Comparison of ENCODE assay signal across 8 cellular contexts in the genomic region with DNA sequence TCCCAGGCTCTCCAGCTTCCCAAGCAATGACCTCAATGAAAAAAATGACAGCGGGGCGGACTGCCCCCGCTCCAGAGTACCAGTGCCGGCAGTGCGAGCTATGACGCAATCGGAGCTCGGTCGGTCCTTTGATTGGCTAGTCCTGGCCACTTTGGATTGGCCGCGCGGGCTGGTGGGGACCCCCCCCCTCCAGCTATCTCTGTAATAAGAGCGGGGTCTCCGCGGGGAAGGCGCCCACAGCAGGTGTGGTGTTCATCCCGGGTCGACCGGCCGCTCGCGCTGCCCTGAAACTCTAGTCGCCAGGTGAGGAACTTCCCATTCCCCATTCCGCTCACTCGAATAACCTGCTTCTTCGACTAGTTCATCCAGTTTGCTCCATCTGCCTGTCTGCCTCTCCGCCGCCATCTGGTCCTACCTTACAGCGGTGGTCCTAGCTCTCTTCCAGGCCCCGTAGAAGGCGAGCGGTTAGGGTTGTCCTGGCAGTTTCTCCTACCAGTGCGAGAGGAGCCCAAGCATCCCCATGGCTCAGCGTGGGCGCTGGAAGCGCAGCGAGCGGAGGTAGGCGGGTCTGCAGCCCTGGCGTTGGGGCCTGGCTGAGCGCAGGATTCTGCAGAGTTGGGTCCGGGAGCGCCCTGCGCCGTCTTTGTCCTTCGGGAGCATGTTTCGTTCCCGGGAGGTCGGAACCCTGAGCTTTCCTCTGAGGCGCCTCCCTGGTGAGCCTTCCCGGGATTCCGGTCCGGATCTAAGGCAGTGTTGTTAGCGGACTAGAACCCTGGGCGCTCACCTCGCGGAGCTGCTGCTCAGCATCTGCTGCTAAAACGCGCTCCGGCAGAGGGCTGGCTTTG. TPM values are rescaled to one million over a fixed set of nuclear protein-coding genes. Genes with fewer than 3 reads are reported as not detected.
DNase-seq lines count a peak whose midpoint lies in the region; ATAC-seq and TF ChIP-seq lines count a peak whose summit lies in the region.

A gene with protein sequence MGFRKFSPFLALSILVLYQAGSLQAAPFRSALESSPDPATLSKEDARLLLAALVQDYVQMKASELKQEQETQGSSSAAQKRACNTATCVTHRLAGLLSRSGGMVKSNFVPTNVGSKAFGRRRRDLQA (plus strand): TSS at position 233 of the 845 bp plus-strand sequence. CDS start 1,126 bp downstream, outside the sequence.

- DNase-seq in BE2C (peak; percentile 19), MM.1S (no peak), activated T-cell treated with anti-CD3 and anti-CD28 coated beads for 48 hours (ENCODE audit: low read depth) (peak; percentile 37), glutamatergic neuron (peak; percentile 68), retina (peak; percentile 87), kidney glomerular epithelial cell (lab: John Stamatoyannopoulos, UW) (no peak)

- H3K9me3 Mint-ChIP-seq in glutamatergic neuron (ENCODE audit: unreplicated experiment): peaks cover 12% of the 10 kb centered on the region

- H3K27me3 ChIP-seq in BE2C (peaks cover 17% of the 10 kb centered on the region), MM.1S (replicated peaks; ENCODE audit: insufficient read depth, low read length) (no peaks in the 10 kb centered on the region)

- no peaks in the 10 kb centered on the region for H4K20me1 ChIP-seq in MM.1S (ENCODE audit: insufficient read depth, low read length)

- no peaks in the 10 kb centered on the region for H3K9me2 ChIP-seq in MM.1S (replicated peaks; ENCODE audit: insufficient read depth, low read length)

- peak within 1 kb of the TSS; percentile 64 for H2AFZ ChIP-seq in MM.1S (ENCODE audit: low read length)

- TF ChIP-seq CTCF in BE2C (IDR thresholded peaks at IDR 0.05; ENCODE audit: low read depth, low read length) (no peak), MM.1S (IDR thresholded peaks at IDR 0.05; ENCODE audit: low read length) (no peak), glutamatergic neuron (IDR thresholded peaks at IDR 0.05; ENCODE audit: partially characterized antibody, unreplicated experiment) (no peak)

- H3K4me1 Mint-ChIP-seq in glutamatergic neuron (ENCODE audit: low read depth, unreplicated experiment): no peaks in the 10 kb centered on the region

- H3K4me2 ChIP-seq in MM.1S (ENCODE audit: low read depth, low read length): peak within 1 kb of the TSS; percentile 71

- peak within 1 kb of the TSS; percentile 20; the same call in 1 of the 2 replicates for H3K9ac ChIP-seq in MM.1S (ENCODE audit: low read length)

- peaks cover 11% of the 10 kb centered on the region for H3K27me3 Mint-ChIP-seq in glutamatergic neuron (ENCODE audit: unreplicated experiment)

- no peaks in the 10 kb centered on the region for H3F3A ChIP-seq in MM.1S (ENCODE audit: insufficient read depth, low read length)

- H3K9me3 ChIP-seq in BE2C: no peaks in the 10 kb centered on the region
- H3K9me3 ChIP-seq in MM.1S (replicated peaks; ENCODE audit: insufficient read depth, low read length): no peaks in the 10 kb centered on the region

- no peak within 1 kb of the TSS for H3K27ac Mint-ChIP-seq in glutamatergic neuron (ENCODE audit: unreplicated experiment)

- no peaks in the 10 kb centered on the region for H3K79me2 ChIP-seq in MM.1S (ENCODE audit: low read length)

- H3K36me3 Mint-ChIP-seq in glutamatergic neuron (ENCODE audit: unreplicated experiment): peaks cover 12% of the 10 kb centered on the region

- H3K27ac ChIP-seq in MM.1S (ENCODE audit: low read length): 0 out of 2 replicates have a peak within 1 kb of the TSS, but pooled peaks have one; percentile 2

- H3K4me3 Mint-ChIP-seq in glutamatergic neuron (ENCODE audit: unreplicated experiment): peak within 1 kb of the TSS; percentile 96

- peak within 1 kb of the TSS; percentile 49 for H3K4me3 ChIP-seq in BE2C (ENCODE audit: low read depth, low read length)
- peak within 1 kb of the TSS; percentile 52 for H3K4me3 ChIP-seq in MM.1S (ENCODE audit: low read length)

- ATAC-seq in esophagus mucosa (no peak), GM21360 (IDR thresholded peaks at IDR 0.05; ENCODE audit: unreplicated experiment) (no peak)

- H3K36me3 ChIP-seq in BE2C (no peaks in the 10 kb centered on the region), MM.1S (replicated peaks; ENCODE audit: insufficient read depth, low read length) (no peaks in the 10 kb centered on the region)

- H3K4me1 ChIP-seq in BE2C (no peaks in the 10 kb centered on the region), MM.1S (ENCODE audit: low read length) (peaks cover 6% of the 10 kb centered on the region; the same call in 1 of the 2 replicates)

RNA-seq across cellular contexts. Expression of the gene that starts here (rescaled TPM):
- 0.56 TPM for polyA plus RNA-seq in BE2C (2012; ENCODE audit: insufficient read depth, insufficient read length, low read depth)
- 0.74 TPM for total RNA-seq in glutamatergic neuron (ENCODE audit: unreplicated experiment)
- total RNA-seq in esophagus mucosa: not detected

Comparison
In these comparisons a context has a peak if more than half of its experiments do, and no peak if none do; other contexts are left out.
1. Peak in DNase-seq in glutamatergic neuron; RNA of the gene not detected or under 1 TPM.
2. DNase-seq: peak in BE2C (single experiment), activated T-cell treated with anti-CD3 and anti-CD28 coated beads for 48 hours (single experiment) and retina (single experiment); none in MM.1S (single experiment) and kidney glomerular epithelial cell (single experiment).